In the genomic region with DNA sequence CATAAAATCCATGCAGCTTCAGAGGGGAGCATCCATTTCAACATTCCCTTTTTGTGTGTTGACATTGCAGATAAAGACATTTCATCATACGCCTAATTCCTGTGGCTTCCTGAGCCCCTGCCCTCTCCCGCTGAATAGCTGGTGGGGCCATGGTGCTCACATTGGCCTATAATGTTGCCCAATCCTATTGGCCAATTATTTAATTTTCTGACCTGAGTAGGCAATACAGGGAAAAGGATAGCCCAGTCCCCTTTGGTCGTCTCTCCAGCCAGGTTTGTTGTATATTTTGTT, we compare ENCODE assay signal across 18 cellular contexts.
"Had no signal": no experiment of that assay in that cellular context is flagged by ENCODE, and none has a peak within 500 bp of the region (broad histone marks: within the 10 kb centered on the region; RNA-seq: fewer than 3 reads in every experiment).

No MANE protein-coding gene starts in this region.

- H3K27me3 ChIP-seq: neutrophil, tibial nerve, uterus had no signal

- H3K9me3 ChIP-seq: neutrophil, tibial nerve, uterus had no signal

- H3K36me3 ChIP-seq: neutrophil, tibial nerve, uterus had no signal

- ATAC-seq: activated CD4-positive, CD25-positive, alpha-beta regulatory T cell treated with anti-CD3 and anti-CD28 coated beads, Interleukin-2, amount 50 U/mL, for 24 hours; esophagus mucosa; natural killer cell had no signal

- DNase-seq: activated naive CD4-positive, alpha-beta T cell treated with Interleukin-2 at 50 U/mL for 16 hours; aorta; foreskin fibroblast; glutamatergic neuron; hypothalamus; mesendoderm; natural killer cell; retina; stimulated activated CD4-positive, alpha-beta T cell treated with anti-CD3 and anti-CD28 coated beads, Interleukin-4, amount 100 ng/mL, for 24 hours; stimulated activated naive CD4-positive, alpha-beta T cell; substantia nigra; uterus had no signal

- H3K27ac ChIP-seq: neutrophil, skin epidermis, tibial nerve, uterus had no signal

- H3K4me1 ChIP-seq: uterus had no signal

- FAIRE-seq: bronchial epithelial cell had no signal

- H3K4me3 ChIP-seq: skin epidermis, tibial nerve, uterus had no signal
